In the genomic region with DNA sequence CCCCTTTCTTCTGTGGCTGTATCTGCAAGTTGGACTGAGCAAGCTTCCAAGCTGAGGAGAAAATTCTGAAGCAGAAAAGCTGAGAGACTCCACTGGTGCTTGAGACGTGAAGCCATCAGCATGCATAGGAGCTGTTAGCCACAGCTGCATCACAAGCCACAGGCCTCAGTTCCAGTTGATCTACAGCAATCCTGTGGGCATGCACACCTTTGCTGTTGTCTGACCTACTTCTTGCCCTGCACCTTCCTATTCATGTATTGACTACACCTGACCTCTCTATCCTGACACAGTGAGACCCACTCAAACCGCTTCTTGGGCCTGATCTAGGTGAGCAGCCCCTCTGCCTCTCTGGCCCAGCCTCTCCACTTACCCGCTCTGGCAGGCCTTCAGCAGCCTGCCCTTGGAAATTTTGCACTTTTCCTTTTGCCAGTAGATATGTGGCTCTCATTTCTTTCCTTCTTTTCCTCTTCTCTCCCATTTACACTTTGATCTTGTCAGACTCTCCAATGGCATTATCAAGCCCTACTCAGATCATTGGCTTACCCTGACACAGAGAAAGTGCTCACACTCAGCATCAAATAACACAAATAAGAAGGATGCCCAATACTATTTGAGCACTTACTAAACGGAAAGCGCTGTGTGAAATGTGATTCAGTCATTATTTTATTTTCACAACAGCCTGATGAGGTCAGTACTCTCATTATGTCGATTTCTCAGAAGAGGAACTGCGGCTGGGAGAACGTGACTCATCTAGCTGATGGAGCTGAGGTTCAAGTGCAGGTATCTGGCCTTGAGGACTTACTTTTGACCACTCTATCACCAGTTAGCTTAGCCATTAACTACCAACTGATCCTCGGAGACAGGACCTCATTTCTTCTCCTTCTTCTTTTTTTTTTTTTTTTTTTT, we compare ENCODE assay signal across 8 cellular contexts. TPM values are rescaled to one million over a fixed set of nuclear protein-coding genes. Genes with fewer than 3 reads are reported as not detected.
DNase-seq lines count a peak whose midpoint lies in the region; ATAC-seq lines count a peak whose summit lies in the region.

No MANE protein-coding gene starts in this region.

- DNase-seq in NK-92 treated with Interleukin-12 subunit alpha and Interleukin-12 subunit beta, amount 100 ng/mL, for 24 hours (lab: John Stamatoyannopoulos, UW), result peak; percentile 62
- DNase-seq in NK-92 (lab: John Stamatoyannopoulos, UW; ENCODE audit: unreplicated experiment), result no peak
- peak; percentile 58 to 65 for DNase-seq in activated T-cell treated with anti-CD3 and anti-CD28 coated beads, Interleukin-2, amount 50 U/mL, for 48 hours
- peak; percentile 53 for DNase-seq in mucosa of gallbladder (ENCODE audit: low spot score)
- DNase-seq in hepatic stellate cell (ENCODE audit: low spot score), result no peak
- no peak for DNase-seq in NCI-H187 treated with DMSO at 0.1 percent for 48 hours (lab: John Stamatoyannopoulos, UW)
- DNase-seq in iPS-NIHi7 (ENCODE audit: extremely low spot score), result no peak

- peak; percentile 62 for ATAC-seq in HG03558 (IDR thresholded peaks at IDR 0.05; ENCODE audit: extremely low read depth, unreplicated experiment)

RNA-seq across cellular contexts. Expression of a gene that starts 21.9 kb away (rescaled TPM):
- total RNA-seq in mucosa of gallbladder, result 13.4 TPM

RNA-seq across cellular contexts. Expression of a gene that starts 56.9 kb away (rescaled TPM):
- 39.1 TPM for total RNA-seq in mucosa of gallbladder

Comparison
In these comparisons a context has a peak if more than half of its experiments do, and no peak if none do; other contexts are left out.
1. DNase-seq: peak in NK-92 treated with Interleukin-12 subunit alpha and Interleukin-12 subunit beta, amount 100 ng/mL, for 24 hours (single experiment), activated T-cell treated with anti-CD3 and anti-CD28 coated beads, Interleukin-2, amount 50 U/mL, for 48 hours (2 of 2) and mucosa of gallbladder (single experiment); none in NK-92 (single experiment), hepatic stellate cell (single experiment), NCI-H187 treated with DMSO at 0.1 percent for 48 hours (single experiment) and iPS-NIHi7 (single experiment).